In genomic region chr20:50152394-50153152, GRCh38 we compare ENCODE assay signal across 8 cellular contexts. TPM values are rescaled to one million over a fixed set of nuclear protein-coding genes. Genes with fewer than 3 reads are reported as not detected.
DNase-seq lines count a peak whose midpoint lies in the region; ATAC-seq, FAIRE-seq and TF ChIP-seq lines count a peak whose summit lies in the region.

No MANE protein-coding gene starts in this region.

- no peak for FAIRE-seq in pancreas (lab: Jason Lieb, UNC)

- TF ChIP-seq CTCF in DOHH2 (IDR thresholded peaks at IDR 0.05; ENCODE audit: low read depth, low read length, poor library complexity, severe bottlenecking) (no peak), OCI-LY1 (IDR thresholded peaks at IDR 0.05; ENCODE audit: low read length) (no peak), epithelial cell of esophagus (IDR thresholded peaks at IDR 0.05; ENCODE audit: insufficient read depth, low read depth, low read length, missing control alignments) (peak; percentile 63), pancreas (IDR thresholded peaks at IDR 0.05) (no peak)

- no peak overlapping the region for H2AFZ ChIP-seq in OCI-LY1 (ENCODE audit: low read length)

- WGBS in pancreas, 2 donors = 7 to 8% methylated on average over 4 of the region's 4 CpGs

- H3K9me3 ChIP-seq in DOHH2 (ENCODE audit: control insufficient read depth, insufficient read depth, low read length) (no peaks in the 10 kb centered on the region), OCI-LY1 (ENCODE audit: low read length) (no peaks in the 10 kb centered on the region), pancreas (no peaks in the 10 kb centered on the region)

- H3K4me1 ChIP-seq in DOHH2 (ENCODE audit: control insufficient read depth, low read length) (peaks cover 30% of the 10 kb centered on the region), OCI-LY1 (ENCODE audit: insufficient read depth, low read length, severe bottlenecking) (peaks cover 29% of the 10 kb centered on the region), pancreas (peaks cover 34 to 37% (median 35%) of the 10 kb centered on the region in 3 donors)

- H4K20me1 ChIP-seq in DOHH2 (ENCODE audit: control insufficient read depth, insufficient read depth, low read depth, low read length) (no peaks in the 10 kb centered on the region), OCI-LY1 (ENCODE audit: insufficient read depth, low read length) (no peaks in the 10 kb centered on the region)

- intact Hi-C loops in pancreas (cut with DNase I) = loop anchor here in 1 of 3 donors (10.0 kb wide), 1 partner anchor 168 kb away; the partner anchor contains the start of gene SNAI1

- H3K4me3 ChIP-seq in DOHH2 (ENCODE audit: low read length) (peak overlapping the region; percentile 86), OCI-LY1 (ENCODE audit: low read depth, low read length, poor library complexity, severe bottlenecking) (peak overlapping the region; percentile 82), epithelial cell of esophagus (ENCODE audit: low read length) (peak overlapping the region; percentile 87), pancreas (peak overlapping the region; percentile 65 to 90 (median 90))

- H3F3A ChIP-seq in DOHH2 (ENCODE audit: control insufficient read depth, insufficient read depth) (no peaks in the 10 kb centered on the region), OCI-LY1 (ENCODE audit: insufficient read depth, low read length) (no peaks in the 10 kb centered on the region)

- H3K4me2 ChIP-seq in DOHH2 (ENCODE audit: low read length) = peak overlapping the region; percentile 73
- peak overlapping the region; percentile 87 for H3K4me2 ChIP-seq in OCI-LY1 (ENCODE audit: low read length)

- H3K27ac ChIP-seq in DOHH2 (ENCODE audit: low read depth, low read length) (no peak overlapping the region), OCI-LY1 (ENCODE audit: low read depth, low read length, poor library complexity, severe bottlenecking) (peak overlapping the region; percentile 53), pancreas (peak overlapping the region; percentile 69 to 87 (median 80))

- peaks cover 49% of the 10 kb centered on the region for H3K79me2 ChIP-seq in DOHH2 (ENCODE audit: control insufficient read depth, low read length)
- no peaks in the 10 kb centered on the region for H3K79me2 ChIP-seq in OCI-LY1 (ENCODE audit: insufficient read depth, low read length)

- H3K9me2 ChIP-seq in DOHH2 (replicated peaks; ENCODE audit: control insufficient read depth, low read length) (no peaks in the 10 kb centered on the region), OCI-LY1 (ENCODE audit: low read depth, low read length) (no peaks in the 10 kb centered on the region)

- H3K36me3 ChIP-seq in DOHH2 (ENCODE audit: control insufficient read depth, low read length) (peaks cover 18% of the 10 kb centered on the region), OCI-LY1 (ENCODE audit: insufficient read depth, low read length) (no peaks in the 10 kb centered on the region), pancreas (no peaks in the 10 kb centered on the region)

- ATAC-seq in pancreas (peak in 3 of 4 donors; percentile 18 to 35 (median 32)), GM18861 (IDR thresholded peaks at IDR 0.05; ENCODE audit: unreplicated experiment) (no peak)

- H3K27me3 ChIP-seq in DOHH2 (ENCODE audit: control insufficient read depth, low read length) = no peaks in the 10 kb centered on the region
- H3K27me3 ChIP-seq in OCI-LY1 (ENCODE audit: insufficient read depth, low read length) = no peaks in the 10 kb centered on the region
- no peaks in the 10 kb centered on the region for H3K27me3 ChIP-seq in pancreas

- DNase-seq in epithelial cell of esophagus (ENCODE audit: low read depth) = peak; percentile 85
- DNase-seq in pancreas = no peak
- no peak for DNase-seq in effector CD8-positive, alpha-beta T cell (lab: John Stamatoyannopoulos, UW)
- no peak for DNase-seq in activated gamma-delta T cell (lab: John Stamatoyannopoulos, UW)
- DNase-seq in medulla oblongata (ENCODE audit: extremely low spot score) = no peak

- H3K9ac ChIP-seq in OCI-LY1 (ENCODE audit: low read length) = peak overlapping the region; percentile 86

RNA-seq across cellular contexts. Expression of gene PEDS1, which starts 0.9 kb away (rescaled TPM):
- 1 to 10 TPM; 3.5 to 9.8 (median 6.1) TPM for total RNA-seq in pancreas
- polyA plus RNA-seq in pancreas = 10 to 100 TPM in 1 of 2 donors, 1 to 10 TPM in 1; 9.0 to 11.0 TPM

RNA-seq across cellular contexts. Expression of gene CEBPB, which starts 38.1 kb away (rescaled TPM):
- 10 to 100 TPM; 18.9 to 83.4 (median 37.0) TPM for total RNA-seq in pancreas
- 10 to 100 TPM; 10.9 to 16.0 TPM for polyA plus RNA-seq in pancreas

RNA-seq across cellular contexts. Expression of gene UBE2V1, which starts 39.6 kb away (rescaled TPM):
- 10 to 100 TPM; 43.6 to 61.7 (median 53.3) TPM for total RNA-seq in pancreas
- 10 to 100 TPM; 37.9 to 59.3 TPM for polyA plus RNA-seq in pancreas
